9 cellular contexts compared by ENCODE assay signal in genomic region chr4:74444891-74445642, GRCh38. TPM values are rescaled to one million over a fixed set of nuclear protein-coding genes. Genes with fewer than 3 reads are reported as not detected.
DNase-seq lines count a peak whose midpoint lies in the region; ATAC-seq and TF ChIP-seq lines count a peak whose summit lies in the region.
"Had no signal": no experiment of that assay in that cellular context is flagged by ENCODE, and none has a peak within 500 bp of the region (broad histone marks: within the 10 kb centered on the region; RNA-seq: fewer than 3 reads in every experiment).

TSS of gene AREG (plus strand) at chr4:74445136. CDS start at chr4:74445346, 210 bp downstream.

- H3K27me3 Mint-ChIP-seq in activated naive CD4-positive, alpha-beta T cell treated with anti-CD3 and anti-CD28 coated beads, Interleukin-2, amount 10 ng/mL, durations not matched to agents 7 days and 5 days = peaks cover 8% of the 10 kb centered on the region

- ATAC-seq in GM19467 (IDR thresholded peaks at IDR 0.05; ENCODE audit: unreplicated experiment) = peak; percentile 93
- peak; percentile 97 for ATAC-seq in upper lobe of right lung

- H3K9me3 ChIP-seq in cardiac muscle cell (ENCODE audit: low read depth) (no peaks in the 10 kb centered on the region), upper lobe of right lung (no peaks in the 10 kb centered on the region)

- H3K36me3 Mint-ChIP-seq in activated naive CD4-positive, alpha-beta T cell treated with anti-CD3 and anti-CD28 coated beads, Interleukin-2, amount 10 ng/mL, durations not matched to agents 7 days and 5 days = no peaks in the 10 kb centered on the region

- intact Hi-C loops in posterior vena cava (cut with DNase I) = no loop called here
- intact Hi-C loops in upper lobe of right lung (cut with DNase I) = no loop called here

- H3K4me1 ChIP-seq in cardiac muscle cell (ENCODE audit: low read depth) (peaks cover 5% of the 10 kb centered on the region), upper lobe of right lung (no peaks in the 10 kb centered on the region)

- H3K27ac ChIP-seq in cardiac muscle cell (no peak within 1 kb of the TSS), upper lobe of right lung (peak within 1 kb of the TSS; percentile 90)

- H3K4me3 ChIP-seq in cardiac muscle cell = peak within 1 kb of the TSS; percentile 29
- peak within 1 kb of the TSS; percentile 65 for H3K4me3 ChIP-seq in upper lobe of right lung

- peak within 1 kb of the TSS; percentile 76 for H3K4me3 Mint-ChIP-seq in activated naive CD4-positive, alpha-beta T cell treated with anti-CD3 and anti-CD28 coated beads, Interleukin-2, amount 10 ng/mL, durations not matched to agents 7 days and 5 days

- peak; percentile 49 for DNase-seq in COLO829 (ENCODE audit: low spot score)
- peak; percentile 71 for DNase-seq in HK-2 (ENCODE audit: unreplicated experiment)
- DNase-seq in SK-N-DZ (ENCODE audit: low spot score) = peak; percentile 3
- peak; percentile 88 for DNase-seq in activated naive CD4-positive, alpha-beta T cell treated with anti-CD3 and anti-CD28 coated beads, Interleukin-2, amount 10 ng/mL, durations not matched to agents 7 days and 5 days
- peak; percentile 75 to 97 for DNase-seq in cardiac muscle cell (ENCODE audit: low read depth in 1 of 2, low spot score in 1 of 2)
- peak; percentile 96 for DNase-seq in posterior vena cava (ENCODE audit: low spot score)
- DNase-seq in upper lobe of right lung = peak; percentile 95

- H3K4me1 Mint-ChIP-seq in activated naive CD4-positive, alpha-beta T cell treated with anti-CD3 and anti-CD28 coated beads, Interleukin-2, amount 10 ng/mL, durations not matched to agents 7 days and 5 days = peaks cover 15% of the 10 kb centered on the region

- H3K27me3 ChIP-seq in cardiac muscle cell = peaks cover 38% of the 10 kb centered on the region
- H3K27me3 ChIP-seq in upper lobe of right lung = no peaks in the 10 kb centered on the region

- no peaks in the 10 kb centered on the region for H3K9me3 Mint-ChIP-seq in activated naive CD4-positive, alpha-beta T cell treated with anti-CD3 and anti-CD28 coated beads, Interleukin-2, amount 10 ng/mL, durations not matched to agents 7 days and 5 days

- no peaks in the 10 kb centered on the region for H3K36me3 ChIP-seq in cardiac muscle cell
- no peaks in the 10 kb centered on the region for H3K36me3 ChIP-seq in upper lobe of right lung

- CTCF ChIA-PET in activated naive CD4-positive, alpha-beta T cell treated with anti-CD3 and anti-CD28 coated beads, Interleukin-2, amount 10 ng/mL, durations not matched to agents 7 days and 5 days (lab: Charles Lee) = interaction anchor here (0.7 to 3.0 kb wide), 7 partner anchors 12 to 230 kb away, joined by 3 to 7 read pairs (median 4); no protein-coding TSS in a partner anchor

- TF ChIP-seq CTCF in cardiac muscle cell (IDR thresholded peaks at IDR 0.05; ENCODE audit: low read depth, low read length) (peak; percentile 68), upper lobe of right lung (IDR thresholded peaks at IDR 0.05) (peak; percentile 55)

- H3K27ac Mint-ChIP-seq in activated naive CD4-positive, alpha-beta T cell treated with anti-CD3 and anti-CD28 coated beads, Interleukin-2, amount 10 ng/mL, durations not matched to agents 7 days and 5 days = peak within 1 kb of the TSS; percentile 82

RNA-seq across cellular contexts. Expression of gene AREG, which starts in this region (rescaled TPM):
- polyA plus RNA-seq in SK-N-DZ (2014; cell fraction: cytosol; rRNA removed) = not detected in 2 replicates
- polyA plus RNA-seq in SK-N-DZ (2014; cell fraction: nucleus; rRNA removed) = not detected in 2 replicates
- total RNA-seq in cardiac muscle cell (not detected in 2 replicates), posterior vena cava (1 to 10 TPM; 2.9 to 6.0 TPM), upper lobe of right lung (14.6 TPM)
- 0.65 TPM in 1 of 2 replicates, not detected in the other for polyA plus RNA-seq in cardiac muscle cell
- total RNA-seq: frontal cortex had no signal

Comparison
In these comparisons a context has a peak if more than half of its experiments do, and no peak if none do; other contexts are left out.
1. Peak in DNase-seq and H3K4me3 ChIP-seq in cardiac muscle cell; RNA of the gene not detected or under 1 TPM.
2. DNase-seq: peak in every context shown above with its lines; median percentile 96 in posterior vena cava; 95 in upper lobe of right lung; 88 in activated naive CD4-positive, alpha-beta T cell treated with anti-CD3 and anti-CD28 coated beads, Interleukin-2, amount 10 ng/mL, durations not matched to agents 7 days and 5 days; 86 in cardiac muscle cell; 71 in HK-2; 49 in COLO829; 3 in SK-N-DZ.